In genomic region chr6:160112628-160113294, GRCh38 we compare ENCODE assay signal across 1 cellular context.
TF ChIP-seq lines count a peak whose summit lies in the region.

No MANE protein-coding gene starts in this region.

TF ChIP-seq in H1, 55 proteins besides CTCF, POLR2A, EP300 and RAD21:
- no peak for TF ChIP-seq EGR1 (IDR thresholded peaks at IDR 0.05; ENCODE audit: borderline replicate concordance, low read depth, low read length)
- no peak for TF ChIP-seq ATF3 (IDR thresholded peaks at IDR 0.05; ENCODE audit: insufficient read depth, low read depth, low read length)
- no peak for TF ChIP-seq SRF (IDR thresholded peaks at IDR 0.05; ENCODE audit: low read depth, low read length)
- TF ChIP-seq RBBP5 (IDR thresholded peaks at IDR 0.05; ENCODE audit: borderline replicate concordance, low read depth, low read length) = no peak
- TF ChIP-seq TCF12 (IDR thresholded peaks at IDR 0.05; ENCODE audit: low read depth, low read length) = no peak
- TF ChIP-seq RNF2 (IDR thresholded peaks at IDR 0.05; ENCODE audit: borderline replicate concordance, low read depth, low read length, missing control alignments, poor library complexity, severe bottlenecking) = no peak
- no peak for TF ChIP-seq SIN3A (conservative IDR thresholded peaks at IDR 0.05 in 1 of 2, IDR thresholded peaks at IDR 0.05 in 1 of 2; ENCODE audit: low read depth in 1 of 2, low read length in 2 of 2)
TF ChIP-seq in H1: peak in this region for 0.
